8 cellular contexts compared by ENCODE assay signal in the genomic region with DNA sequence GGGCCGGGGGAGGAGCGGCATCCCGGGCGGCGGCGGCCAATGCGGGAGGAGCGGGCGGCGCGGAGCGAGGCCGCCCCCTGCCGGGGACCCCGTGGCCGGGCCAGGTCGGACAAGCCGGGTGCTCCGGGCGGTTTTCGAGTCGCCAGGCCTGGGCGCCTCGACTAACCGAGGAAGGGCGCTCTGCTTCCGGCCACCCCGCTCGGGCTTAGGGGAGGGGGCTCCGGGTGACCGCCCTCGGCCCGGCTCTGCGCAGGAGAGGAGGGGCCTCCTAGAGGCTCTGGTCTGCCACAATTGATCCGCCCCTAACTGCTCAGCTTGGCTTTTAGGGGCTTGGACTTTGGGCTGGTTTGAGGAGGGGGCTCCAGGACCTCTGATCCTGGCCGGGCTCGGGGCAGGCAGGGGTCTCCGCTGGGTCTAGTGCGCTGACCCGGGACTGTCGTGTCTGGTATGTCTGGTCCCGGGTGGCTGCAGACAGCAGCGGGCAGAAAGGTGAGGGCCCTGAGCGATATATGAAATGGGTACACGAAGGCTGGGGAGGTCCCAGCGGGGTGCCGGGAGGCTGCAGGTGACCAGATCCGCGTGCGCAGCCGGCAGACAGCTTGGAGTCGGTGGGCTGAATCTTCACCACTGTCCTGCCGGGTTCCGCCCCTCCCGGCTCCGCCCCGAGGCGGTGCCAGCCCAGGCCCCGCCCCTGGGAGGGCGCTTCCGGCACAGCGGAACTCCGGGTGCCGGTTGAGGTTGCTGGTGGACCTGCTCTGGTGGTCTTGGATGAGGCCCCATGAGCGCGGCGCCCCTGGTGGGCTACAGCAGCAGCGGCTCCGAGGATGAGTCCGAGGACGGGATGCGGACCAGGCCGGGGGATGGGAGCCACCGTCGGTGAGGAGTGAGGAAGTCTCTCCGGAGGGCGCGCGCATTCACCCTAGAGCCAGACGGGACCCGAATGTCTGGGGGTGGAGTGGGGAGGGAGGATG. TPM values are rescaled to one million over a fixed set of nuclear protein-coding genes. Genes with fewer than 3 reads are reported as not detected.
DNase-seq lines count a peak whose midpoint lies in the region; ATAC-seq and TF ChIP-seq lines count a peak whose summit lies in the region.

A gene with protein sequence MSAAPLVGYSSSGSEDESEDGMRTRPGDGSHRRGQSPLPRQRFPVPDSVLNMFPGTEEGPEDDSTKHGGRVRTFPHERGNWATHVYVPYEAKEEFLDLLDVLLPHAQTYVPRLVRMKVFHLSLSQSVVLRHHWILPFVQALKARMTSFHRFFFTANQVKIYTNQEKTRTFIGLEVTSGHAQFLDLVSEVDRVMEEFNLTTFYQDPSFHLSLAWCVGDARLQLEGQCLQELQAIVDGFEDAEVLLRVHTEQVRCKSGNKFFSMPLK (plus strand): TSS at position 702 of the 971 bp plus-strand sequence. CDS start 77 bp downstream, at position 779.

- peak within 1 kb of the TSS; percentile 52 for H3K9ac ChIP-seq in neural progenitor cell
- peak within 1 kb of the TSS; percentile 38 to 89 (median 86) for H3K9ac ChIP-seq in subcutaneous abdominal adipose tissue (ENCODE audit: low read length in 5 of 5)

- peaks cover 5% of the 10 kb centered on the region for H3K27me3 Mint-ChIP-seq in neural progenitor cell (ENCODE audit: insufficient read depth, low read depth)

- H3F3A ChIP-seq in DOHH2 (ENCODE audit: control insufficient read depth, insufficient read depth) = peaks cover 7% of the 10 kb centered on the region; the same call in 1 of the 2 replicates
- peaks cover 31% of the 10 kb centered on the region for H3F3A ChIP-seq in neural progenitor cell (ENCODE audit: low read depth)

- peak; percentile 53 for TF ChIP-seq CTCF in DOHH2 (IDR thresholded peaks at IDR 0.05; ENCODE audit: low read depth, low read length, poor library complexity, severe bottlenecking)
- peak; percentile 60 for TF ChIP-seq CTCF in fibroblast of villous mesenchyme (IDR thresholded peaks at IDR 0.05; ENCODE audit: insufficient read depth, low read depth, low read length)
- TF ChIP-seq CTCF in neural progenitor cell (IDR thresholded peaks at IDR 0.05) = peak; percentile 65

- ATAC-seq in GM21526 (IDR thresholded peaks at IDR 0.05; ENCODE audit: low FRiP score, unreplicated experiment) = peak; percentile 79

- peak within 1 kb of the TSS; percentile 69 for H3K27ac ChIP-seq in DOHH2 (ENCODE audit: low read depth, low read length)
- H3K27ac ChIP-seq in neural progenitor cell = no peak within 1 kb of the TSS
- H3K27ac ChIP-seq in subcutaneous abdominal adipose tissue (ENCODE audit: low read depth, low read length) = peak within 1 kb of the TSS; percentile 86

- peaks cover 22% of the 10 kb centered on the region for H3K79me2 ChIP-seq in DOHH2 (ENCODE audit: control insufficient read depth, low read length)
- H3K79me2 ChIP-seq in neural progenitor cell (ENCODE audit: low read depth) = no peaks in the 10 kb centered on the region

- H3K9me3 Mint-ChIP-seq in neural progenitor cell = no peaks in the 10 kb centered on the region

- no peaks in the 10 kb centered on the region for H3K27me3 ChIP-seq in DOHH2 (ENCODE audit: control insufficient read depth, low read length)
- H3K27me3 ChIP-seq in neural progenitor cell = no peaks in the 10 kb centered on the region
- no peaks in the 10 kb centered on the region for H3K27me3 ChIP-seq in subcutaneous abdominal adipose tissue (ENCODE audit: control insufficient read depth in 5 of 5, insufficient read depth in 4 of 5, low read length in 5 of 5)

- peak within 1 kb of the TSS; percentile 93 for H3K4me3 Mint-ChIP-seq in neural progenitor cell

- H4K20me1 ChIP-seq in DOHH2 (ENCODE audit: control insufficient read depth, insufficient read depth, low read depth, low read length) = peaks cover 6% of the 10 kb centered on the region; the same call in 1 of the 2 replicates
- peaks cover 21% of the 10 kb centered on the region for H4K20me1 ChIP-seq in neural progenitor cell (ENCODE audit: low read depth)

- peak within 1 kb of the TSS; percentile 77 for H3K4me3 ChIP-seq in DOHH2 (ENCODE audit: low read length)
- H3K4me3 ChIP-seq in fibroblast of villous mesenchyme (ENCODE audit: low read depth, low read length) = peak within 1 kb of the TSS; percentile 88
- peak within 1 kb of the TSS; percentile 62 for H3K4me3 ChIP-seq in neural progenitor cell
- H3K4me3 ChIP-seq in subcutaneous abdominal adipose tissue (ENCODE audit: low read depth in 1 of 5, low read length in 5 of 5) = peak within 1 kb of the TSS; percentile 37 to 85 (median 78)

- H3K4me1 ChIP-seq in DOHH2 (ENCODE audit: control insufficient read depth, low read length) = peaks cover 25% of the 10 kb centered on the region
- peaks cover 8% of the 10 kb centered on the region for H3K4me1 ChIP-seq in neural progenitor cell
- H3K4me1 ChIP-seq in subcutaneous abdominal adipose tissue (ENCODE audit: control insufficient read depth in 5 of 5, insufficient read depth in 5 of 5, low read length in 5 of 5) = peaks cover 6 to 39% (median 32%) of the 10 kb centered on the region in 5 donors

- peaks cover 23% of the 10 kb centered on the region for H3K4me1 Mint-ChIP-seq in neural progenitor cell

- DNase-seq in HuH-7.5 (ENCODE audit: low spot score) (peak; percentile 93), RPMI8226 (peak; percentile 95), fibroblast of villous mesenchyme (ENCODE audit: low read depth) (peak; percentile 78), neural progenitor cell (ENCODE audit: low spot score) (peak; percentile 94)
- DNase-seq in activated effector memory CD4-positive, alpha-beta T cell treated with anti-CD3 and anti-CD28 coated beads, Interleukin-2, amount 50 U/mL, for 16 hours = peak; percentile 95

- H3K9me3 ChIP-seq in DOHH2 (ENCODE audit: control insufficient read depth, insufficient read depth, low read length) (no peaks in the 10 kb centered on the region), neural progenitor cell (ENCODE audit: low read depth) (no peaks in the 10 kb centered on the region), subcutaneous abdominal adipose tissue (ENCODE audit: control insufficient read depth in 5 of 5, low read length in 5 of 5) (no peaks in the 10 kb centered on the region)

- no peak within 1 kb of the TSS for H3K27ac Mint-ChIP-seq in neural progenitor cell

- H2AFZ ChIP-seq in neural progenitor cell (replicated peaks) = peak within 1 kb of the TSS; percentile 89

- H3K36me3 ChIP-seq in DOHH2 (ENCODE audit: control insufficient read depth, low read length) = peaks cover 47% of the 10 kb centered on the region
- H3K36me3 ChIP-seq in neural progenitor cell = no peaks in the 10 kb centered on the region
- H3K36me3 ChIP-seq in subcutaneous abdominal adipose tissue (ENCODE audit: control insufficient read depth in 5 of 5, insufficient read depth in 5 of 5, low read length in 5 of 5) = peaks cover 0 to 32% (median 23%) of the 10 kb centered on the region in 5 donors

- H3K36me3 Mint-ChIP-seq in neural progenitor cell = peaks cover 13% of the 10 kb centered on the region

- H3K9me2 ChIP-seq in DOHH2 (replicated peaks; ENCODE audit: control insufficient read depth, low read length) = no peaks in the 10 kb centered on the region

- H3K4me2 ChIP-seq in DOHH2 (ENCODE audit: low read length) = peak within 1 kb of the TSS; percentile 99
- H3K4me2 ChIP-seq in neural progenitor cell = peak within 1 kb of the TSS; percentile 90

RNA-seq across cellular contexts. Expression of the gene that starts here (rescaled TPM):
- total RNA-seq in fibroblast of villous mesenchyme = 24.5 and 32.4 TPM in 2 replicates
- total RNA-seq in neural progenitor cell (ENCODE audit: low replicate concordance) = 14.9 and 24.5 TPM in 2 replicates
